In genomic region chr2:69036926-69037325, GRCh38 we compare ENCODE assay signal across 19 cellular contexts. TPM values are rescaled to one million over a fixed set of nuclear protein-coding genes. Genes with fewer than 3 reads are reported as not detected.
"Had no signal": no experiment of that assay in that cellular context is flagged by ENCODE, and none has a peak within 500 bp of the region (broad histone marks: within the 10 kb centered on the region; RNA-seq: fewer than 3 reads in every experiment).

No MANE protein-coding gene starts in this region.

- H3K9me3 ChIP-seq: psoas muscle, upper lobe of left lung had no signal

- DNase-seq: activated CD8-positive, alpha-beta memory T cell treated with anti-CD3 and anti-CD28 coated beads, Interleukin-2, amount 50 U/mL, for 4 hours; activated CD8-positive, alpha-beta T cell treated with anti-CD3 and anti-CD28 coated beads for 36 hours; activated gamma-delta T cell treated with Interleukin-2 at 50 U/mL for 16 hours; activated naive CD8-positive, alpha-beta T cell treated with anti-CD3 and anti-CD28 coated beads, Interleukin-2, amount 10 ng/mL, durations not matched to agents 7 days and 5 days; activated T-cell treated with anti-CD3 and anti-CD28 coated beads, Interleukin-2, amount 50 U/mL, for 72 hours; aorta; central memory CD4-positive, alpha-beta T cell; effector memory CD8-positive, alpha-beta T cell; head of caudate nucleus; occipital lobe; psoas muscle; stimulated activated CD4-positive, alpha-beta T cell treated with anti-CD3 and anti-CD28 coated beads, Interleukin-12 subunit alpha, Interleukin-12 subunit beta, amount 100 ng/mL, for 4 hours; stimulated activated naive CD4-positive, alpha-beta T cell treated with Interleukin-2 at 50 U/mL for 16 hours; T-helper 9 cell; upper lobe of left lung had no signal

- H3K27me3 ChIP-seq: upper lobe of left lung had no signal

- H3K4me1 ChIP-seq: psoas muscle, upper lobe of left lung had no signal

- H3K27ac ChIP-seq: epithelial cell of prostate, psoas muscle, upper lobe of left lung, VCaP had no signal

- H3K4me3 ChIP-seq: psoas muscle, upper lobe of left lung had no signal

- ATAC-seq: activated CD8-positive, alpha-beta T cell treated with anti-CD3 and anti-CD28 coated beads for 36 hours; activated T-cell treated with anti-CD3 and anti-CD28 coated beads, Interleukin-2, amount 50 U/mL, for 72 hours; effector memory CD8-positive, alpha-beta T cell; left lobe of liver; psoas muscle; sciatic nerve had no signal

RNA-seq across cellular contexts. Expression of gene ANTXR1, which starts 23.9 kb away (rescaled TPM):
- total RNA-seq: activated T-cell treated with anti-CD3 and anti-CD28 coated beads, Interleukin-2, amount 50 U/mL, for 72 hours had no signal
